In the genomic region with DNA sequence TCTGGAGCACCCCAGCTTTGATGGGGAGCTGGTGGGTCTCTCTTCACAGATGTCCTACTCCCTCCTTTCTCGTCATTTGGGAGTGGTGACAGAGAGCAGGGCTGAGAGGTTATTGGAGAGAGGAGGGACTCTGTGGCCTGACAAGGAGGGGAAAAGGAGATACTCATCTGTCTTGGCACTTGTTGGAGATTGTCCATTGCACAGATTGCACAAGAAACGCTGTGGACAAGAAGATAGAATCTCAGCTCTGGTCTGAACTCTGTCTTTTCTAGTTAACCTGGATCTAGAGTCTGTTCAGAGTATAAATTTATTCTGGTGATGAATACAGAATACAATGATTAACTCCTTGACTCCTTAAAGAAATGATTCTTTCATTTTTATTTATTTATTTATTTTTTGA, we compare ENCODE assay signal across 1 cellular context.
TF ChIP-seq lines count a peak whose summit lies in the region.

No MANE protein-coding gene starts in this region.

TF ChIP-seq in K562, 482 proteins besides CTCF, POLR2A, EP300 and RAD21:
- TF ChIP-seq CEBPB (tag; IDR thresholded peaks at IDR 0.05) (0 out of 2 replicates have a peak, but pooled peaks have one; percentile 13), ZNF143 (CRISPR knock-in tag; IDR thresholded peaks at IDR 0.05) (no peak), RCOR1 (IDR thresholded peaks at IDR 0.05; ENCODE audit: borderline replicate concordance in 1 of 2, low read depth in 2 of 2, low read length in 2 of 2) (peak in 1 of 2 experiments; percentile 67; a peak in 2 of 4 replicates), SRF (CRISPR knock-in tag; IDR thresholded peaks at IDR 0.05) (no peak), KDM1A (IDR thresholded peaks at IDR 0.05) (peak; percentile 40 to 62)
TF ChIP-seq in K562: peak in this region for 3.
